In genomic region chr2:223908304-223909047, GRCh38 we compare ENCODE assay signal across 1 cellular context.
TF ChIP-seq lines count a peak whose summit lies in the region.

No MANE protein-coding gene starts in this region.

TF ChIP-seq in HepG2, 621 proteins besides CTCF, POLR2A, EP300 and RAD21 (continued from another document and continues in another):
- TF ChIP-seq ZNF318 (CRISPR knock-in tag; IDR thresholded peaks at IDR 0.05) (no peak), CEBPG (CRISPR knock-in tag; IDR thresholded peaks at IDR 0.05) (peak; percentile 73), ZFP36 (IDR thresholded peaks at IDR 0.05; ENCODE audit: borderline replicate concordance, low read depth, low read length, partially characterized antibody) (no peak), CEBPB (IDR thresholded peaks at IDR 0.05; ENCODE audit: borderline replicate concordance, low read depth, low read length) (peak; percentile 43; the same call in 1 of the 2 replicates), ZBTB8A (CRISPR knock-in tag; IDR thresholded peaks at IDR 0.05; ENCODE audit: borderline replicate concordance, low read depth) (no peak; the same call in 1 of the 2 replicates), ZNF567 (CRISPR knock-in tag; IDR thresholded peaks at IDR 0.05; ENCODE audit: borderline replicate concordance) (0 out of 2 replicates have a peak, but pooled peaks have one; percentile 68), ZNF883 (CRISPR knock-in tag; IDR thresholded peaks at IDR 0.05; ENCODE audit: not compliant biosample characterization) (peak; percentile 66), REXO4 (CRISPR knock-in tag; IDR thresholded peaks at IDR 0.05; ENCODE audit: borderline replicate concordance) (no peak), ZNF556 (CRISPR knock-in tag; IDR thresholded peaks at IDR 0.05; ENCODE audit: borderline replicate concordance) (0 out of 2 replicates have a peak, but pooled peaks have one; percentile 53), ZNF44 (CRISPR knock-in tag; IDR thresholded peaks at IDR 0.05) (0 out of 2 replicates have a peak, but pooled peaks have one; percentile 29), ZNF672 (CRISPR knock-in tag; IDR thresholded peaks at IDR 0.05) (no peak), NR2F2 (IDR thresholded peaks at IDR 0.05; ENCODE audit: borderline replicate concordance, low read depth) (peak; percentile 97), ADNP (CRISPR knock-in tag; IDR thresholded peaks at IDR 0.05) (no peak), ZC3H13 (CRISPR knock-in tag; IDR thresholded peaks at IDR 0.05) (no peak; the same call in 1 of the 2 replicates), TBL1XR1 (IDR thresholded peaks at IDR 0.05; ENCODE audit: borderline replicate concordance, low read length, partially characterized antibody) (peak; percentile 71), AGO1 (IDR thresholded peaks at IDR 0.05; ENCODE audit: low read depth, low read length, poor library complexity, severe bottlenecking) (no peak), ZBTB2 (CRISPR knock-in tag; IDR thresholded peaks at IDR 0.05; ENCODE audit: low read depth) (no peak), MXD1 (CRISPR knock-in tag; IDR thresholded peaks at IDR 0.05) (no peak), ZNF180 (CRISPR knock-in tag; IDR thresholded peaks at IDR 0.05; ENCODE audit: borderline replicate concordance, low read depth) (no peak), IKZF5 (CRISPR knock-in tag; IDR thresholded peaks at IDR 0.05) (peak; percentile 94), ZNF816 (CRISPR knock-in tag; IDR thresholded peaks at IDR 0.05; ENCODE audit: borderline replicate concordance) (no peak), MNT (IDR thresholded peaks at IDR 0.05) (no peak), NRL (CRISPR knock-in tag; IDR thresholded peaks at IDR 0.05; ENCODE audit: borderline replicate concordance) (no peak), NPAS2 (CRISPR knock-in tag; IDR thresholded peaks at IDR 0.05; ENCODE audit: borderline replicate concordance) (no peak), TFDP2 (CRISPR knock-in tag; IDR thresholded peaks at IDR 0.05) (peak; percentile 61), POGZ (CRISPR knock-in tag; IDR thresholded peaks at IDR 0.05) (peak; percentile 93), POLR2G (IDR thresholded peaks at IDR 0.05; ENCODE audit: low read depth, low read length) (peak; percentile 23; the same call in 1 of the 2 replicates), UBTF (CRISPR knock-in tag; IDR thresholded peaks at IDR 0.05) (peak; percentile 58), MXD3 (CRISPR knock-in tag; IDR thresholded peaks at IDR 0.05) (no peak), ZNF775 (CRISPR knock-in tag; IDR thresholded peaks at IDR 0.05; ENCODE audit: borderline replicate concordance) (peak; percentile 86; the same call in 1 of the 2 replicates), NR2F6 (IDR thresholded peaks at IDR 0.05) (peak; percentile 98), NR2F6 (CRISPR knock-in tag; IDR thresholded peaks at IDR 0.05) (peak; percentile 98), ZNF772 (CRISPR knock-in tag; IDR thresholded peaks at IDR 0.05) (peak; percentile 93), ZNF780A (CRISPR knock-in tag; IDR thresholded peaks at IDR 0.05) (no peak; the same call in 1 of the 2 replicates), CSRNP2 (CRISPR knock-in tag; conservative IDR thresholded peaks at IDR 0.05; ENCODE audit: low read depth) (no peak), KLF12 (CRISPR knock-in tag; IDR thresholded peaks at IDR 0.05; ENCODE audit: borderline replicate concordance) (no peak), ZBTB20 (CRISPR knock-in tag; IDR thresholded peaks at IDR 0.05; ENCODE audit: borderline replicate concordance, low read depth) (peak; percentile 95; the same call in 1 of the 2 replicates), ZNF343 (CRISPR knock-in tag; IDR thresholded peaks at IDR 0.05) (no peak; the same call in 1 of the 2 replicates), ZNF430 (CRISPR knock-in tag; IDR thresholded peaks at IDR 0.05) (peak; percentile 76), MAFK (conservative IDR thresholded peaks at IDR 0.05 in 1 of 2, IDR thresholded peaks at IDR 0.05 in 1 of 2; ENCODE audit: low read length in 2 of 2) (no peak), GATAD1 (CRISPR knock-in tag; IDR thresholded peaks at IDR 0.05) (peak; percentile 51; the same call in 1 of the 2 replicates), KAT8 (CRISPR knock-in tag; IDR thresholded peaks at IDR 0.05) (peak; percentile 88), ZFP82 (CRISPR knock-in tag; IDR thresholded peaks at IDR 0.05; ENCODE audit: borderline replicate concordance) (no peak)
